In the genomic region with DNA sequence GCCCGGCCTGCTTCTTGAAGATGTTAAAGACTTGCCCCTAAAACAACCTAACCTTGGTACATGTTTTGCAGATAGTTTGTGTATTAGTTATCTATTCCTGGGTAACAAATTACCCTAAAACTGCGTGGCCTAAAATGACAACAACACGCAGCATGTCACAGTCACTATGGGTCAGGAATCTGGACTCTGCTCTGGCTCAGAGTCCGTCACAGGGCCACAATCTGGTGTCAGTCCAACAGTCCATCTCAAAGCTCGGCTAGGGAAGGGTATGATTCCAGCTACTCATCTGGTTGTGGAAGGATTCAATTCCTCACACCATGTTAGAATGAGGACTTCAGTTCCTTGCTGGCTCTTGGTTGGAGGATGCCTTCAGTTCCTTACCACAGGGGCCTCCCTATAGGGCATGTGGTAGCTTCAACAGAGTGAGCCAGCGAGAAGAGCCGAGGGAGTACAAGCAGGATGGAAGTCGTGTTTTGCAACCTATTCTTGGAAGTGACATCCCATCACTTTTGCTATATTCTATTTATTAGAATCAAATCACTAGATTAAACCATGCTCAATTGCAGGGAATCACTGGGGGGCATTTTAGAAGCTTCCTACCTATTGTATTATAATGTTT, we compare ENCODE assay signal across 26 cellular contexts.
"Had no signal": no experiment of that assay in that cellular context is flagged by ENCODE, and none has a peak within 500 bp of the region (broad histone marks: within the 10 kb centered on the region; RNA-seq: fewer than 3 reads in every experiment).

No MANE protein-coding gene starts in this region.

- DNase-seq: IMR-90, Kasumi-1, MV-4-11, NCI-H1048, NCI-H1105, NCI-H1417, NCI-H1436 treated with DMSO at 0.1 percent for 48 hours, NCI-H1694, NCI-H2029, NCI-H2081 treated with DMSO at 0.1 percent for 48 hours, NCI-H2171, NCI-H226, NCI-H446, NCI-H510A, NCI-H524 treated with DMSO at 0.1 percent for 48 hours, NCI-H69, NCI-H774, PC-3, SHP77, SK-N-SH, SW 1271 had no signal

- H3K9ac ChIP-seq: KMS-11, SK-N-SH had no signal

- H3K9me3 ChIP-seq: SK-N-SH had no signal

- ATAC-seq: Panc1, PC-3 had no signal

- H3K27ac ChIP-seq: HL-60, KMS-11, RWPE1 had no signal

- H3K4me2 ChIP-seq: KMS-11, SK-N-SH had no signal

- FAIRE-seq: HTR-8/SVneo had no signal
